Comparison of ENCODE assay signal across 1 cellular context in the genomic region with DNA sequence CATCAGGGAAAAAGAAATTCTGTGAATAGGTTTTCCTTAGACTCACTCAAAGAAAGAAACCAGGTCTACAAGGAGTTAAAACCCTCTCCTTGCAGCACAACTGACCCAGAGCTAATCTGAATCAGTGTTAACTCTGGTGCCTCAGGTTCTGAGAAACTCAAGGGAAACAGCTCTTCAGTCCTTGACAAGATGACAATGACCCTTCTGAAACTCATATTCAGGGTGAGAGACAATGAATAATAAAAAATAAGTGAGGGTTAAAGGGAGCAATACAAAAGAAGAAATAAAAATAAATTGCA.
TF ChIP-seq lines count a peak whose summit lies in the region.

No MANE protein-coding gene starts in this region.

TF ChIP-seq in GM23338, 12 proteins besides CTCF, POLR2A, EP300 and RAD21 (continued from another document):
- TF ChIP-seq ZNF462 (CRISPR knock-in tag; IDR thresholded peaks at IDR 0.05) = no peak
- TF ChIP-seq, protein P1, sequence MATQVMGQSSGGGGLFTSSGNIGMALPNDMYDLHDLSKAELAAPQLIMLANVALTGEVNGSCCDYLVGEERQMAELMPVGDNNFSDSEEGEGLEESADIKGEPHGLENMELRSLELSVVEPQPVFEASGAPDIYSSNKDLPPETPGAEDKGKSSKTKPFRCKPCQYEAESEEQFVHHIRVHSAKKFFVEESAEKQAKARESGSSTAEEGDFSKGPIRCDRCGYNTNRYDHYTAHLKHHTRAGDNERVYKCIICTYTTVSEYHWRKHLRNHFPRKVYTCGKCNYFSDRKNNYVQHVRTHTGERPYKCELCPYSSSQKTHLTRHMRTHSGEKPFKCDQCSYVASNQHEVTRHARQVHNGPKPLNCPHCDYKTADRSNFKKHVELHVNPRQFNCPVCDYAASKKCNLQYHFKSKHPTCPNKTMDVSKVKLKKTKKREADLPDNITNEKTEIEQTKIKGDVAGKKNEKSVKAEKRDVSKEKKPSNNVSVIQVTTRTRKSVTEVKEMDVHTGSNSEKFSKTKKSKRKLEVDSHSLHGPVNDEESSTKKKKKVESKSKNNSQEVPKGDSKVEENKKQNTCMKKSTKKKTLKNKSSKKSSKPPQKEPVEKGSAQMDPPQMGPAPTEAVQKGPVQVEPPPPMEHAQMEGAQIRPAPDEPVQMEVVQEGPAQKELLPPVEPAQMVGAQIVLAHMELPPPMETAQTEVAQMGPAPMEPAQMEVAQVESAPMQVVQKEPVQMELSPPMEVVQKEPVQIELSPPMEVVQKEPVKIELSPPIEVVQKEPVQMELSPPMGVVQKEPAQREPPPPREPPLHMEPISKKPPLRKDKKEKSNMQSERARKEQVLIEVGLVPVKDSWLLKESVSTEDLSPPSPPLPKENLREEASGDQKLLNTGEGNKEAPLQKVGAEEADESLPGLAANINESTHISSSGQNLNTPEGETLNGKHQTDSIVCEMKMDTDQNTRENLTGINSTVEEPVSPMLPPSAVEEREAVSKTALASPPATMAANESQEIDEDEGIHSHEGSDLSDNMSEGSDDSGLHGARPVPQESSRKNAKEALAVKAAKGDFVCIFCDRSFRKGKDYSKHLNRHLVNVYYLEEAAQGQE (IDR thresholded peaks at IDR 0.05; ENCODE audit: unreplicated experiment) = no peak
- TF ChIP-seq, protein P2, sequence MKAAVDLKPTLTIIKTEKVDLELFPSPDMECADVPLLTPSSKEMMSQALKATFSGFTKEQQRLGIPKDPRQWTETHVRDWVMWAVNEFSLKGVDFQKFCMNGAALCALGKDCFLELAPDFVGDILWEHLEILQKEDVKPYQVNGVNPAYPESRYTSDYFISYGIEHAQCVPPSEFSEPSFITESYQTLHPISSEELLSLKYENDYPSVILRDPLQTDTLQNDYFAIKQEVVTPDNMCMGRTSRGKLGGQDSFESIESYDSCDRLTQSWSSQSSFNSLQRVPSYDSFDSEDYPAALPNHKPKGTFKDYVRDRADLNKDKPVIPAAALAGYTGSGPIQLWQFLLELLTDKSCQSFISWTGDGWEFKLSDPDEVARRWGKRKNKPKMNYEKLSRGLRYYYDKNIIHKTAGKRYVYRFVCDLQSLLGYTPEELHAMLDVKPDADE (IDR thresholded peaks at IDR 0.05) = no peak
